In the genomic region with DNA sequence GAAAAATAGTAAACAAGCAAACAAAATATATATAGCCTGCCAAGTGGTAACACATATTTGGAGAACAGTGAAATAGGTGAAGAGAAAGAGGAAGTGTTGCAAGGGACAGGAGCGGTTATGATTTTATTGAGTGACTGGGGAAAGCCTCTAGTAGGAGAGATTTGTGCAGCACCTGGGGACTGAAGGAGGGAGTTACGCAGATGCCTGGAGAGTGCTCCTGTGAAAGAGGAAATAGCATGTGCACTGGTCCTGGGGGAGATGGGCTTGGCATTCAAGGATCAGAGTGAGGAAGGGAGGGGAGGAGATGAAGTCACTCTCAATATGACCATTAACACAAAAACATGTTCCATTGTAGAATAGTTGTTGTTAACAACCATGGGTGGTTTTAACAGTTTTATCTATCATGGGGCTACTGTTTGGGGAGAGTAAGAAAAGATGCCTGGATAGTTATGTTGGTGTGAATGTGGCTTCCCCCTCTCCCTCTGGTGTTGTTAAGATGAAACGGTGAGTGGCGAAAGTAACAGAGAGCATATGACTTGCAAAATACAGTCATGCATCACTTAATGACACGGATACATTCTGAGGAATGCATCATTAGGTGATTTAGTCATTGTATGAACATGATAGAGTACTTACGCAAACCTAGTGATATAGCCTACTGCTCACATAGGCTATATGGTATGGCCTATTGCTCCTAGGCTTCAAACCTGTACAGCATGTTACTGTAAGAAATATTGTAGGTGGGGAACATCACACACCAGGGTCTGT, we compare ENCODE assay signal across 24 cellular contexts.
A peak's percentile ranks its signal among the peaks of the same experiment; 100 is the strongest.
DNase-seq lines count a peak whose midpoint lies in the region; ATAC-seq, FAIRE-seq and TF ChIP-seq lines count a peak whose summit lies in the region.
"Had no signal": no experiment of that assay in that cellular context is flagged by ENCODE, and none has a peak within 500 bp of the region (broad histone marks: within the 10 kb centered on the region; RNA-seq: fewer than 3 reads in every experiment).

No MANE protein-coding gene starts in this region.

- no peaks in the 10 kb centered on the region for H3K9me3 Mint-ChIP-seq in glutamatergic neuron (ENCODE audit: unreplicated experiment)
- H3K9me3 Mint-ChIP-seq: CD8-positive, alpha-beta T cell had no signal

- no peaks in the 10 kb centered on the region for H3K36me3 ChIP-seq in BLaER1 treated with 17β-estradiol and CSF1 and Interleukin-3, amounts not matched to agents 10 nM and 100 nM
- no peaks in the 10 kb centered on the region for H3K36me3 ChIP-seq in adrenal gland (replicated peaks in 1 of 2)

- no peak overlapping the region for H3K9ac ChIP-seq in BLaER1 treated with 17β-estradiol and CSF1 and Interleukin-3, amounts not matched to agents 10 nM and 100 nM

- peaks cover 2% of the 10 kb centered on the region for H3K27me3 Mint-ChIP-seq in glutamatergic neuron (ENCODE audit: unreplicated experiment)
- H3K27me3 Mint-ChIP-seq: T-helper 17 cell had no signal

- no peak for TF ChIP-seq CTCF in glutamatergic neuron (IDR thresholded peaks at IDR 0.05; ENCODE audit: partially characterized antibody, unreplicated experiment)
- TF ChIP-seq CTCF in adrenal gland (IDR thresholded peaks at IDR 0.05) = no peak

- H3K9me3 ChIP-seq in BLaER1 treated with 17β-estradiol and CSF1 and Interleukin-3, amounts not matched to agents 10 nM and 100 nM (replicated peaks in 1 of 11) = peaks cover 0 to 3% (median 0%) of the 10 kb centered on the region in 11 experiments; a peak in 2 of 22 replicates
- H3K9me3 ChIP-seq in adrenal gland (replicated peaks in 1 of 3) = no peaks in the 10 kb centered on the region

- peak overlapping the region; percentile 60 for H3K27ac Mint-ChIP-seq in glutamatergic neuron (ENCODE audit: unreplicated experiment)
- H3K27ac Mint-ChIP-seq: CD8-positive, alpha-beta T cell; T-helper 17 cell had no signal

- H3K4me1 Mint-ChIP-seq in glutamatergic neuron (ENCODE audit: low read depth, unreplicated experiment) = peaks cover 9% of the 10 kb centered on the region
- H3K4me1 Mint-ChIP-seq: T-helper 17 cell had no signal

- DNase-seq in H54 (ENCODE audit: insufficient read length, low spot score) (no peak), RKO (ENCODE audit: low spot score) (peak; percentile 41), glutamatergic neuron (peak; percentile 48), adrenal gland (no peak)
- no peak for DNase-seq in NK-92 treated with Interleukin-12 subunit alpha and Interleukin-12 subunit beta, amount 100 ng/mL, for 24 hours (lab: John Stamatoyannopoulos, UW)
- DNase-seq: C1 segment of cervical spinal cord; CD8-positive, alpha-beta T cell; DMS 273 treated with DMSO at 0.1 percent for 48 hours; DMS79; EL; GDM1; H7; Kasumi-1; NCI-H2029; NCI-H446 treated with DMSO at 0.1 percent for 48 hours; NCI-H526; NCI-H82; T-helper 17 cell had no signal

- peak overlapping the region in 1 of 11 experiments; percentile 25; a peak in 1 of 22 replicates for H3K27ac ChIP-seq in BLaER1 treated with 17β-estradiol and CSF1 and Interleukin-3, amounts not matched to agents 10 nM and 100 nM
- H3K27ac ChIP-seq in adrenal gland = no peak overlapping the region

- peak overlapping the region in 7 of 11 experiments; percentile 8 to 46 (median 23); a peak in 11 of 22 replicates for H3K4me2 ChIP-seq in BLaER1 treated with 17β-estradiol and CSF1 and Interleukin-3, amounts not matched to agents 10 nM and 100 nM

- ATAC-seq in GM18511 (IDR thresholded peaks at IDR 0.05; ENCODE audit: unreplicated experiment) (no peak), GM18909 (IDR thresholded peaks at IDR 0.05; ENCODE audit: poor library complexity, unreplicated experiment) (no peak)
- ATAC-seq: CD8-positive, alpha-beta T cell; HepG2; SK-N-SH treated with all-trans-retinoic acid at 6 μM for 48 hours; T-helper 17 cell had no signal

- no peaks in the 10 kb centered on the region for H4K20me1 ChIP-seq in BLaER1 treated with 17β-estradiol and CSF1 and Interleukin-3, amounts not matched to agents 10 nM and 100 nM

- FAIRE-seq in H54 (lab: Jason Lieb, UNC) = peak; percentile 78
- FAIRE-seq: HepG2, RCC 7860 had no signal

- H3K4me3 Mint-ChIP-seq in glutamatergic neuron (ENCODE audit: unreplicated experiment) = no peak overlapping the region
- H3K4me3 Mint-ChIP-seq: CD8-positive, alpha-beta T cell; T-helper 17 cell had no signal

- no peak overlapping the region for H3K4me3 ChIP-seq in BLaER1 treated with 17β-estradiol and CSF1 and Interleukin-3, amounts not matched to agents 10 nM and 100 nM
- no peak overlapping the region for H3K4me3 ChIP-seq in adrenal gland

- intact Hi-C loops in adrenal gland (cut with DNase I) = no loop called here

- TF ChIP-seq POLR2A in H54 (IDR thresholded peaks at IDR 0.05; ENCODE audit: low read depth, low read length) (no peak), adrenal gland (IDR thresholded peaks at IDR 0.05) (no peak)

- H3K36me3 Mint-ChIP-seq in glutamatergic neuron (ENCODE audit: unreplicated experiment) = peaks cover 2% of the 10 kb centered on the region
- H3K36me3 Mint-ChIP-seq: CD8-positive, alpha-beta T cell had no signal

- 73 to 87% (median 79%) methylated on average over 6 of the region's 6 CpGs for WGBS in adrenal gland, 4 donors

- H3K27me3 ChIP-seq in BLaER1 treated with 17β-estradiol and CSF1 and Interleukin-3, amounts not matched to agents 10 nM and 100 nM = no peaks in the 10 kb centered on the region
- no peaks in the 10 kb centered on the region for H3K27me3 ChIP-seq in adrenal gland

- peaks cover 0 to 10% (median 7%) of the 10 kb centered on the region in 10 experiments; a peak in 13 of 20 replicates for H3K4me1 ChIP-seq in BLaER1 treated with 17β-estradiol and CSF1 and Interleukin-3, amounts not matched to agents 10 nM and 100 nM
- no peaks in the 10 kb centered on the region for H3K4me1 ChIP-seq in adrenal gland (replicated peaks in 1 of 2)

Comparison
In these comparisons a context has a peak if more than half of its experiments do, and no peak if none do; other contexts are left out.
1. DNase-seq: peak in RKO (single experiment) and glutamatergic neuron (single experiment); none in H54 (single experiment), NK-92 treated with Interleukin-12 subunit alpha and Interleukin-12 subunit beta, amount 100 ng/mL, for 24 hours (single experiment) and adrenal gland (0 of 7).